ENCODE assay signal across 8 cellular contexts in genomic region chr12:110280784-110281548, GRCh38. TPM values are rescaled to one million over a fixed set of nuclear protein-coding genes. Genes with fewer than 3 reads are reported as not detected.
DNase-seq lines count a peak whose midpoint lies in the region; ATAC-seq lines count a peak whose summit lies in the region.

Gene ATP2A2 (plus strand): TSS chr12:110281247. CDS start chr12:110281790, 543 bp downstream.

- no peaks in the 10 kb centered on the region for H3K27me3 ChIP-seq in CD8-positive, alpha-beta memory T cell (ENCODE audit: insufficient read depth, low read length, poor library complexity, severe bottlenecking)

- no peaks in the 10 kb centered on the region for H3K9me3 ChIP-seq in CD8-positive, alpha-beta memory T cell (ENCODE audit: low read length)

- peak within 1 kb of the TSS; percentile 86 for H3K27ac ChIP-seq in CD8-positive, alpha-beta memory T cell (ENCODE audit: low read depth, low read length)

- peaks cover 43 to 46% (median 44%) of the 10 kb centered on the region in 3 donors for H3K4me1 Mint-ChIP-seq in CD8-positive, alpha-beta memory T cell

- CTCF ChIA-PET in CD8-positive, alpha-beta memory T cell (lab: Charles Lee) = interaction anchor here (0.7 to 2.3 kb wide), 5 partner anchors 26 to 321 kb away, joined by 3 to 9 read pairs (median 3); partner anchors contain the start of gene ARPC3

- H3K36me3 Mint-ChIP-seq in CD8-positive, alpha-beta memory T cell = peaks cover 0 to 33% (median 4%) of the 10 kb centered on the region in 3 donors

- peaks cover 44% of the 10 kb centered on the region for H3K4me1 ChIP-seq in CD8-positive, alpha-beta memory T cell (ENCODE audit: insufficient read depth, low read length)

- peak within 1 kb of the TSS; percentile 86 to 97 (median 94) for H3K4me3 Mint-ChIP-seq in CD8-positive, alpha-beta memory T cell

- H3K9me3 Mint-ChIP-seq in CD8-positive, alpha-beta memory T cell = no peaks in the 10 kb centered on the region

- ATAC-seq in GM19467 (IDR thresholded peaks at IDR 0.05; ENCODE audit: unreplicated experiment) = peak; percentile 72

- POLR2A ChIA-PET in CD8-positive, alpha-beta memory T cell (lab: Charles Lee) = interaction anchor here (0.5 to 2.2 kb wide), 7 partner anchors 18 to 460 kb away, joined by 3 to 9 read pairs (median 4); partner anchors contain the start of genes FAM216A, GPN3 and IFT81

- no peaks in the 10 kb centered on the region for H3K36me3 ChIP-seq in CD8-positive, alpha-beta memory T cell (ENCODE audit: insufficient read depth, low read length)

- H3K27ac Mint-ChIP-seq in CD8-positive, alpha-beta memory T cell = peak within 1 kb of the TSS; percentile 87 to 97 (median 94)

- H3K27me3 Mint-ChIP-seq in CD8-positive, alpha-beta memory T cell = peaks cover 0 to 1% of the 10 kb centered on the region in 2 donors

- DNase-seq in CD8-positive, alpha-beta memory T cell = peak; percentile 85 to 93 (median 92)
- DNase-seq in HPDE6-E6E7 (ENCODE audit: extremely low spot score) (peak; percentile 85), lung microvascular endothelial cell (ENCODE audit: low read depth in 2 of 2) (peak; percentile 92 to 93)
- DNase-seq in NK-92 treated with Interleukin-12 subunit alpha and Interleukin-12 subunit beta, amount 100 ng/mL, for 24 hours (lab: John Stamatoyannopoulos, UW) = peak; percentile 79
- peak; percentile 61 to 84 for DNase-seq in activated CD8-positive, alpha-beta memory T cell treated with anti-CD3 and anti-CD28 coated beads for 1 hour (ENCODE audit: extremely low read depth in 1 of 2, low read depth in 1 of 2)
- DNase-seq in effector CD8-positive, alpha-beta T cell (lab: John Stamatoyannopoulos, UW) = peak; percentile 83
- DNase-seq in stimulated activated CD4-positive, alpha-beta T cell treated with anti-CD3 and anti-CD28 coated beads, TNF-alpha, amount 100 ng/mL, for 4 hours (ENCODE audit: low read depth in 3 of 3) = peak; percentile 77 to 81 (median 79)

- peak within 1 kb of the TSS; percentile 86 for H3K4me3 ChIP-seq in CD8-positive, alpha-beta memory T cell (ENCODE audit: low read length)

RNA-seq across cellular contexts. Expression of gene ATP2A2, which starts in this region (rescaled TPM):
- total RNA-seq in CD8-positive, alpha-beta memory T cell = 100 to 1,000 TPM; 199 TPM
- 4.8 TPM for polyA plus RNA-seq in CD8-positive, alpha-beta memory T cell
- total RNA-seq in lung microvascular endothelial cell = 71.3 and 113 TPM in 2 replicates

Comparison
In these comparisons a context has a peak if more than half of its experiments do, and no peak if none do; other contexts are left out.
1. Peak in every context shown above with its lines: DNase-seq, ATAC-seq, H3K4me3 ChIP-seq and H3K27ac ChIP-seq.